ENCODE assay signal across 11 cellular contexts in the genomic region with DNA sequence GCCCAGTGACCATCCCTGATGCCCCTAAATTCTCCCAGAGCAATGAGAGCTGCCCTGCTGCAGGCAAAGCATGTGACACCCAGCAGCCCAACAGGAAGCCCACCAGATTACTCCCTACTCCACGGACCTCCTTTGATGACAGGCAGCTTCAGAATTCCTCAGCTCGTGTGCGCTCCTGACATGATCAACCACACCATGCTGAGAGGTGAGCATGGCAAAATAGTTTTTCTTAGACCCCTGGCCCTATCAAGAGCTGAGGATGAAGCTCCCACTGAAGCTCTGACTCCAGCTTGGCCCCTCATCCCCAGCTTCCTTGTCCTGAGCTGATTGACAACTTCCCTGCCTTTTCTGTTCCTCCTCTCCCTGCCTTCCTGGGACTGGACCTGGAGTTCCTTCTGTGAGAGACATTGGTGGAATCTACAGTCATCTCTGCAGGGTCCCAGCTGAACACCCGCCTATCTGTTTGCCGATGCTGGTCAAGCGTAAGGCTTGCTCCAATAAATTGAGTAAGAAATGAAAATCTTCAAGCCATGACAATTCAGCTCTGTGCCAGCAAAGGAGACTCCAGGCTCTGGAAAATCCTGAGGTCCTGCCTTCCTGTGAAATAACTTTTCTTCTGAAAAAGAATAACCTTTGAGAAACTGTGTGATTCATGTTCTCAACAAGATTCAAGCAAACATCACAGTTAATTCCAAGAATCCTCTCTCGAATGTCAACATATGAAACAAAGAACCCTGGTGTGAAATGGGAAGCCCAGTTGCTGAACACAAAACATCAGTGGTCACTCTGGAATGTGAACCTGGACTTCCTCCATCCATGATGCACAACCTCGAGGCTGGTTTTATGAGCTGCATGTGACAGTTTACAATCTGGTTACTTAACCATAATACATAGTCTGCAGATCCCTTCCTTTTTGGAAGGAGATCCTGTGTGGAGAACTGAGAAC.
DNase-seq lines count a peak whose midpoint lies in the region; ATAC-seq, FAIRE-seq and TF ChIP-seq lines count a peak whose summit lies in the region.
"Had no signal": no experiment of that assay in that cellular context is flagged by ENCODE, and none has a peak within 500 bp of the region (broad histone marks: within the 10 kb centered on the region; RNA-seq: fewer than 3 reads in every experiment).

No MANE protein-coding gene starts in this region.

- CTCF ChIA-PET in activated CD4-positive, alpha-beta memory T cell treated with anti-CD3 and anti-CD28 coated beads, Interleukin-2, amount 10 ng/mL, durations not matched to agents 7 days and 5 days (lab: Charles Lee), result interaction anchor here (1.2 kb wide), 1 partner anchor 249 kb away, joined by 3 read pairs; no protein-coding TSS in a partner anchor

- no peak overlapping the region for H3K27ac Mint-ChIP-seq in activated CD4-positive, alpha-beta memory T cell treated with anti-CD3 and anti-CD28 coated beads, Interleukin-2, amount 10 ng/mL, durations not matched to agents 7 days and 5 days

- H2AFZ ChIP-seq in fibroblast of lung (ENCODE audit: low read length), result no peak overlapping the region

- no peaks in the 10 kb centered on the region for H4K20me1 ChIP-seq in fibroblast of lung (ENCODE audit: control insufficient read depth, extremely low read depth, insufficient read depth, low read length)

- H3K9ac ChIP-seq in fibroblast of lung (ENCODE audit: insufficient read depth, low read length), result no peak overlapping the region

- H3K4me1 ChIP-seq in SJSA1 (replicated peaks) (peaks cover 60% of the 10 kb centered on the region), fibroblast of lung (ENCODE audit: control insufficient read depth, extremely low read depth, insufficient read depth, low read length) (peaks cover 15% of the 10 kb centered on the region)

- peak; percentile 94 for ATAC-seq in sciatic nerve
- ATAC-seq in GM19023 (IDR thresholded peaks at IDR 0.05; ENCODE audit: unreplicated experiment), result no peak

- peak; percentile 90 to 95 for DNase-seq in SJSA1 (ENCODE audit: low read depth in 1 of 2, low spot score in 2 of 2)
- DNase-seq in fibroblast of lung (ENCODE audit: low read depth in 2 of 2), result peak; percentile 95 to 99
- DNase-seq in sciatic nerve (ENCODE audit: low spot score), result no peak
- no peak for DNase-seq in activated CD4-positive, alpha-beta memory T cell treated with anti-CD3 and anti-CD28 coated beads, Interleukin-2, amount 10 ng/mL, durations not matched to agents 7 days and 5 days
- no peak for DNase-seq in caudate nucleus (lab: John Stamatoyannopoulos, UW)
- DNase-seq in activated CD8-positive, alpha-beta memory T cell treated with anti-CD3 and anti-CD28 coated beads, Interleukin-2, amount 50 U/mL, for 48 hours, result no peak
- DNase-seq: head of caudate nucleus, NCI-H187 treated with DMSO at 0.1 percent for 48 hours had no signal

- no peak overlapping the region for H3K4me3 Mint-ChIP-seq in activated CD4-positive, alpha-beta memory T cell treated with anti-CD3 and anti-CD28 coated beads, Interleukin-2, amount 10 ng/mL, durations not matched to agents 7 days and 5 days
- H3K4me3 Mint-ChIP-seq: nephron had no signal

- no peaks in the 10 kb centered on the region for H3K79me2 ChIP-seq in fibroblast of lung (ENCODE audit: control insufficient read depth, insufficient read depth, low read length)

- H3K4me1 Mint-ChIP-seq in activated CD4-positive, alpha-beta memory T cell treated with anti-CD3 and anti-CD28 coated beads, Interleukin-2, amount 10 ng/mL, durations not matched to agents 7 days and 5 days, result peaks cover 4% of the 10 kb centered on the region
- H3K4me1 Mint-ChIP-seq: nephron had no signal

- H3K27me3 ChIP-seq in SJSA1 (replicated peaks), result no peaks in the 10 kb centered on the region
- H3K27me3 ChIP-seq in fibroblast of lung (ENCODE audit: control insufficient read depth, insufficient read depth, low read length), result no peaks in the 10 kb centered on the region

- H3K36me3 ChIP-seq in SJSA1, result no peaks in the 10 kb centered on the region
- H3K36me3 ChIP-seq in fibroblast of lung (ENCODE audit: control insufficient read depth, insufficient read depth, low read length), result no peaks in the 10 kb centered on the region

- intact Hi-C loops in sciatic nerve (cut with DNase I), result no loop called here

- POLR2A ChIA-PET in activated CD4-positive, alpha-beta memory T cell treated with anti-CD3 and anti-CD28 coated beads, Interleukin-2, amount 10 ng/mL, durations not matched to agents 7 days and 5 days (lab: Charles Lee), result interaction anchor here (1.4 kb wide), 1 partner anchor 9 kb away, joined by 3 read pairs; no protein-coding TSS in a partner anchor

- H3K27ac ChIP-seq in SJSA1 (peak overlapping the region; percentile 94), fibroblast of lung (ENCODE audit: insufficient read depth, low read length) (peak overlapping the region; percentile 58), caudate nucleus (ENCODE audit: low read depth, low read length) (no peak overlapping the region)

- peak overlapping the region; percentile 19 for H3K4me2 ChIP-seq in fibroblast of lung (ENCODE audit: extremely low read depth, insufficient read depth, low read length)

- H3K9me3 ChIP-seq in SJSA1 (replicated peaks) (no peaks in the 10 kb centered on the region), fibroblast of lung (ENCODE audit: control insufficient read depth, insufficient read depth, low read depth, low read length) (no peaks in the 10 kb centered on the region)

- no peak overlapping the region for H3K4me3 ChIP-seq in SJSA1
- H3K4me3 ChIP-seq in fibroblast of lung (replicated peaks in 1 of 4; ENCODE audit: control extremely low read depth in 1 of 4, insufficient read depth in 1 of 4, low read depth in 3 of 4, low read length in 4 of 4), result no peak overlapping the region

- FAIRE-seq in G401.6 (lab: Jason Lieb, UNC), result peak; percentile 99

- no peak for TF ChIP-seq CTCF in fibroblast of lung (conservative IDR thresholded peaks at IDR 0.05 in 1 of 2, IDR thresholded peaks at IDR 0.05 in 1 of 2; ENCODE audit: low read depth in 1 of 2, low read length in 2 of 2)

- peaks cover 4% of the 10 kb centered on the region for H3K27me3 Mint-ChIP-seq in activated CD4-positive, alpha-beta memory T cell treated with anti-CD3 and anti-CD28 coated beads, Interleukin-2, amount 10 ng/mL, durations not matched to agents 7 days and 5 days

- peaks cover 3% of the 10 kb centered on the region for H3K9me3 Mint-ChIP-seq in activated CD4-positive, alpha-beta memory T cell treated with anti-CD3 and anti-CD28 coated beads, Interleukin-2, amount 10 ng/mL, durations not matched to agents 7 days and 5 days
- H3K9me3 Mint-ChIP-seq: nephron had no signal

- H3K36me3 Mint-ChIP-seq in activated CD4-positive, alpha-beta memory T cell treated with anti-CD3 and anti-CD28 coated beads, Interleukin-2, amount 10 ng/mL, durations not matched to agents 7 days and 5 days (ENCODE audit: low read depth), result no peaks in the 10 kb centered on the region

Comparison
In these comparisons a context has a peak if more than half of its experiments do, and no peak if none do; other contexts are left out.
1. DNase-seq: peak in SJSA1 (2 of 2) and fibroblast of lung (2 of 2); none in sciatic nerve (single experiment), activated CD4-positive, alpha-beta memory T cell treated with anti-CD3 and anti-CD28 coated beads, Interleukin-2, amount 10 ng/mL, durations not matched to agents 7 days and 5 days (single experiment), caudate nucleus (0 of 61) and activated CD8-positive, alpha-beta memory T cell treated with anti-CD3 and anti-CD28 coated beads, Interleukin-2, amount 50 U/mL, for 48 hours (single experiment).